ENCODE assay signal across 8 cellular contexts in the genomic region with DNA sequence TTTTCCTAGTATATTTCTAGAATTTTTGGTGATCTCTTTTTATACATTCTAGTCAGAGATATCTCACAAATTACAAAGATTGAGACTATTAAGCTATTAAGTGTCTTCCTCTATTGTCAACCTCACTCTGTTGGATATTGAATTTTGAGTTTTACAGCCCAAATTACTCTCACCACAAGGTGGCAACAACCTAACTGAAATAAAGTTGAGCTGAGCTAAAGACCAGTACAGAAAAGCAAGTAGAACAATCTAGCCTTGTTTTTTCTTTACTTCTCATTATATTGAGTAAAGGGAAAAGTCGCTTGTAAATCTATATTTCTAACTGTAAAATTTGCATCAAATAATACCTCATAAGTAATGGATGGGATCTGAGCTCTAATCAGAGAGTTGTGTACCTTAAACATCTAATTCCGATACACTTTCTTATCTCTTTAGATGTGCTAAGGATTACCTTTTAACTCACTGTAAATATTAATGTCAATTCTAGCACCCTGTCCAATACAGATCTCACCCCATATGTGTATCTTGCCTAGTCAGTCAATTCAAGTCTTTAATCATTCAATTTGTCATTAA. TPM values are rescaled to one million over a fixed set of nuclear protein-coding genes. Genes with fewer than 3 reads are reported as not detected.
DNase-seq lines count a peak whose midpoint lies in the region; ATAC-seq and TF ChIP-seq lines count a peak whose summit lies in the region.

No MANE protein-coding gene starts in this region.

- no peaks in the 10 kb centered on the region for H3K9me3 ChIP-seq in mammary epithelial cell (replicated peaks; ENCODE audit: insufficient read depth, low read length)

- H3K4me1 ChIP-seq in mammary epithelial cell (ENCODE audit: insufficient read depth, low read length), result no peaks in the 10 kb centered on the region

- no peak for ATAC-seq in HG03108 (IDR thresholded peaks at IDR 0.05; ENCODE audit: unreplicated experiment)
- no peak for ATAC-seq in HG03460 (IDR thresholded peaks at IDR 0.05; ENCODE audit: unreplicated experiment)
- no peak for ATAC-seq in GM19035 (IDR thresholded peaks at IDR 0.05; ENCODE audit: unreplicated experiment)

- no peaks in the 10 kb centered on the region for H4K20me1 ChIP-seq in mammary epithelial cell (ENCODE audit: insufficient read depth, low read length)

- CTCF ChIA-PET in mammary epithelial cell (lab: Charles Lee; ENCODE audit: low non-redundant PET), result interaction anchor here (0.7 to 1.6 kb wide), 4 partner anchors 41 to 150 kb away, joined by 4 to 36 read pairs (median 4); no protein-coding TSS in a partner anchor

- DNase-seq in ELR (ENCODE audit: low read depth), result peak; percentile 53
- DNase-seq in M059J (ENCODE audit: low read depth), result peak; percentile 52
- peak; percentile 21 for DNase-seq in mammary epithelial cell
- no peak for DNase-seq in mesothelial cell of epicardium (ENCODE audit: low spot score in 2 of 2, unreplicated experiment in 2 of 2)
- DNase-seq in NCI-H774 (lab: John Stamatoyannopoulos, UW), result no peak

- H3K9ac ChIP-seq in mammary epithelial cell (ENCODE audit: insufficient read depth, low read length), result no peak overlapping the region

- H2AFZ ChIP-seq in mammary epithelial cell (ENCODE audit: low read depth, low read length), result no peak overlapping the region

- no peak overlapping the region for H3K27ac ChIP-seq in mammary epithelial cell (ENCODE audit: insufficient read depth, low read depth, low read length)

- no peaks in the 10 kb centered on the region for H3K79me2 ChIP-seq in mammary epithelial cell (ENCODE audit: insufficient read depth, low read length)

- H3K4me2 ChIP-seq in mammary epithelial cell (ENCODE audit: insufficient read depth, low read depth, low read length), result no peak overlapping the region

- intact Hi-C loops in mammary epithelial cell (cut with micrococcal nuclease), result loop anchor here (1.0 to 10.0 kb wide), 4 partner anchors 42 to 456 kb away; no protein-coding TSS in a partner anchor

- 47% methylated on average over 2 of the region's 2 CpGs for WGBS in mammary epithelial cell (ENCODE audit: low coverage, missing lambda C conversion rate)

- peak; percentile 37 to 62 for TF ChIP-seq CTCF in mammary epithelial cell (conservative IDR thresholded peaks at IDR 0.05 in 1 of 2, IDR thresholded peaks at IDR 0.05 in 1 of 2; ENCODE audit: extremely low read depth in 1 of 2, insufficient read depth in 1 of 2, low read depth in 1 of 2, low read length in 2 of 2)
- TF ChIP-seq CTCF in mesothelial cell of epicardium (IDR thresholded peaks at IDR 0.05; ENCODE audit: unreplicated experiment), result peak; percentile 36

- no peak overlapping the region for H3K4me3 ChIP-seq in mammary epithelial cell (replicated peaks in 1 of 3; ENCODE audit: insufficient read depth in 1 of 3, low read depth in 2 of 3, low read length in 3 of 3)

- H3K27me3 ChIP-seq in mammary epithelial cell (ENCODE audit: insufficient read depth, low read length), result no peaks in the 10 kb centered on the region

- no peaks in the 10 kb centered on the region for H3K36me3 Mint-ChIP-seq in mesothelial cell of epicardium

- H3K4me1 Mint-ChIP-seq in mesothelial cell of epicardium, result no peaks in the 10 kb centered on the region

- H3K27me3 Mint-ChIP-seq in mesothelial cell of epicardium (ENCODE audit: low read depth), result peaks cover 24% of the 10 kb centered on the region

- H3K4me3 Mint-ChIP-seq in mesothelial cell of epicardium, result no peak overlapping the region

- BruUV-seq in mammary epithelial cell (replicated peaks; lab: Mats Ljungman, UMichigan), result no TSS peak

- no peaks in the 10 kb centered on the region for H3K9me3 Mint-ChIP-seq in mesothelial cell of epicardium

- H3K27ac Mint-ChIP-seq in mesothelial cell of epicardium, result no peak overlapping the region

- in situ Hi-C loops in mammary epithelial cell (cut with MboI; ENCODE audit: low sequenced_read_pairs in 2 of 2), result no loop called here

- no peaks in the 10 kb centered on the region for H3K36me3 ChIP-seq in mammary epithelial cell (ENCODE audit: insufficient read depth, low read length)

- dilution Hi-C loops in mammary epithelial cell (cut with HindIII; ENCODE audit: low sequenced_read_pairs), result loop anchor here (25.0 kb wide), 1 partner anchor 254 kb away; no protein-coding TSS in a partner anchor

RNA-seq across cellular contexts. Expression of gene COMMD2, which starts 13.6 kb away (rescaled TPM):
- total RNA-seq in M059J (2014; rRNA removed; shearing (Covaris generic)), result 31.3 and 64.5 TPM in 2 replicates
- 10 to 100 TPM; 29.3 to 38.8 TPM for total RNA-seq in mammary epithelial cell
- 33.9 TPM for polyA plus RNA-seq in mammary epithelial cell
- 31.6 TPM for polyA minus RNA-seq in mammary epithelial cell
- 49.6 to 55.7 TPM (median 52.4 TPM) in 3 replicates for total RNA-seq in mesothelial cell of epicardium

RNA-seq across cellular contexts. Expression of gene ANKUB1, which starts 26.5 kb away (rescaled TPM):
- not detected in 2 replicates for total RNA-seq in M059J (2014; rRNA removed; shearing (Covaris generic))
- total RNA-seq in mammary epithelial cell (under 1 TPM in 1 of 2 donors, not detected in 1; 0.17 TPM), mesothelial cell of epicardium (0.13 to 0.34 TPM in 2 of 3 replicates, not detected in the other)
- 0.15 TPM for polyA plus RNA-seq in mammary epithelial cell
- not detected for polyA minus RNA-seq in mammary epithelial cell

RNA-seq across cellular contexts. Expression of gene RNF13, which starts 47.2 kb away (rescaled TPM):
- 37.3 and 38.2 TPM in 2 replicates for total RNA-seq in M059J (2014; rRNA removed; shearing (Covaris generic))
- total RNA-seq in mammary epithelial cell (100 to 1,000 TPM in 1 of 2 donors, 10 to 100 TPM in 1; 39.7 to 105 TPM), mesothelial cell of epicardium (29.8 to 38.0 TPM (median 30.9 TPM) in 3 replicates)
- polyA plus RNA-seq in mammary epithelial cell, result 31.7 TPM
- 147 TPM for polyA minus RNA-seq in mammary epithelial cell

Comparison
In these comparisons a context has a peak if more than half of its experiments do, and no peak if none do; other contexts are left out.
1. DNase-seq: peak in ELR (single experiment), M059J (single experiment) and mammary epithelial cell (single experiment); none in mesothelial cell of epicardium (0 of 2) and NCI-H774 (single experiment).